8 cellular contexts compared by ENCODE assay signal in the genomic region with DNA sequence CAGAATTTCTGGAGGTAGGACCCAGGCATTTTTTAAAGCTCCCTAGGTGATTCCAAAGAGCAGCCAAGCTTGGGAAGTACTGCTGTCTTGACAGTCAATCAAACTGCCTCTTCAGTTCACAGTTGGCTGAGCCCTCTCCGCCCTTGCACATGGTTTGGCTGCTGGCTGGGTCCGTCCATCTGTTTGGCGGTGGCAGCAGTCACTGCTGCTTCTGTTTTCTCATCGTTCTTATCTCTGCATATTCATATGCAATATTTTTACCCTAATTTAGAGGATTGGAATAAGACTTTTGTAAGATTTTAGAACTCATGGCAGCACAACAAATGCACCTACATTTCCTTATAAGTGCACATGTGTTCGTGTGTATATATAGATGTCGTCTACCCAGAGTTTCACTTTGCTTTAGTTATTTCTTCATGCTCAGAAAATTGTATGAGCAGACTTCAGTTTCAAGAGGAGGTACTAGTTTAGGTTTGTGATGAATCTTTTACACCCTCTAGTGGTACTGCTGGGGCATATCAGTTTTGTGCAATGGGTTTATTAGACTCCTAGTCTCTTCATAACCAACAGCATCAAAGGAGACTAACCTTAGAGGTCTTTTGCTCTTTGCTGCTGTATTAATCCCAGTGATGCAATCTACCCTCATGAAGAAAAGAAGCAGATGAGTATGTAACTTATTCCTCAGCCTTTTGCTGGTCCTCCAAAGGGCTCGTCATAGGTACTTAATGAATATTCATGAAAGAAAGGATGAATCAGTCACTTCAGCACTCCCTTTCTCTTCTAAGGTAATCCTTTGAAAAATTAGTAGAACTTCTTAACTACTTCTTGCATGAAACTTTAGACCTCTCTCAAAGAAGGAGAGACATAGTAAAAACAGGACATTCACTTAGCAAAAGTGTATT. TPM values are rescaled to one million over a fixed set of nuclear protein-coding genes. Genes with fewer than 3 reads are reported as not detected.
DNase-seq lines count a peak whose midpoint lies in the region; ATAC-seq and TF ChIP-seq lines count a peak whose summit lies in the region.

No MANE protein-coding gene starts in this region.

- no peaks in the 10 kb centered on the region for H3K36me3 ChIP-seq in CD8-positive, alpha-beta T cell (ENCODE audit: insufficient read depth, low read length)
- H3K36me3 ChIP-seq in SU-DHL-6 (ENCODE audit: low read length) = no peaks in the 10 kb centered on the region
- no peaks in the 10 kb centered on the region for H3K36me3 ChIP-seq in esophagus muscularis mucosa

- TF ChIP-seq POLR2A in esophagus muscularis mucosa (IDR thresholded peaks at IDR 0.05; ENCODE audit: low read depth) = no peak

- 21% methylated on average over 7 of the region's 7 CpGs for WGBS in esophagus muscularis mucosa

- H3K9me3 ChIP-seq in CD8-positive, alpha-beta T cell (ENCODE audit: low read length) = no peaks in the 10 kb centered on the region
- H3K9me3 ChIP-seq in SU-DHL-6 (ENCODE audit: insufficient read depth, low read length) = no peaks in the 10 kb centered on the region
- H3K9me3 ChIP-seq in esophagus muscularis mucosa = no peaks in the 10 kb centered on the region

- H3K4me2 ChIP-seq in SU-DHL-6 (ENCODE audit: low read depth, low read length, poor library complexity, severe bottlenecking) = peak overlapping the region; percentile 64

- no peaks in the 10 kb centered on the region for H4K20me1 ChIP-seq in SU-DHL-6 (ENCODE audit: low read depth, low read length)

- no peak overlapping the region for H3K27ac ChIP-seq in CD8-positive, alpha-beta T cell (ENCODE audit: low read depth, low read length)
- H3K27ac ChIP-seq in SU-DHL-6 (ENCODE audit: low read depth, low read length) (peak overlapping the region; percentile 43), esophagus muscularis mucosa (replicated peaks in 1 of 4) (no peak overlapping the region)

- no peaks in the 10 kb centered on the region for H3K9me2 ChIP-seq in SU-DHL-6 (replicated peaks; ENCODE audit: insufficient read depth, low read length)

- intact Hi-C loops in CD8-positive, alpha-beta T cell (cut with DNase I, micrococcal nuclease) = loop anchor here (1.0 to 10.0 kb wide), 7 partner anchors 146 to 1796 kb away; no protein-coding TSS in a partner anchor
- intact Hi-C loops in esophagus muscularis mucosa (cut with DNase I) = loop anchor here (5.0 kb wide), 1 partner anchor 769 kb away; no protein-coding TSS in a partner anchor
- intact Hi-C loops in activated T-helper 1 cell treated with anti-CD3 and anti-CD28 coated beads, Interleukin-12 subunit alpha, Interleukin-12 subunit beta, Interleukin-2, Interleukin-4 antibody, amounts not matched to agents 30 ng/mL and 10 ng/mL and 1 ng/mL, durations not matched to agents 14 hours and 24 hours and 36 hours (cut with micrococcal nuclease) = loop anchor here (1.0 to 2.0 kb wide), 4 partner anchors 50 to 769 kb away; no protein-coding TSS in a partner anchor

- CTCF ChIA-PET in CD8-positive, alpha-beta T cell (lab: Charles Lee) = interaction anchor here (0.8 to 2.5 kb wide), 7 partner anchors 10 to 769 kb away, joined by 3 to 9 read pairs (median 5); no protein-coding TSS in a partner anchor

- H3K9ac ChIP-seq in SU-DHL-6 (ENCODE audit: low read length) = no peak overlapping the region

- H3K27me3 ChIP-seq in CD8-positive, alpha-beta T cell (ENCODE audit: insufficient read depth, low read length) = no peaks in the 10 kb centered on the region
- H3K27me3 ChIP-seq in SU-DHL-6 (ENCODE audit: low read length) (no peaks in the 10 kb centered on the region), esophagus muscularis mucosa (no peaks in the 10 kb centered on the region)

- POLR2A ChIA-PET in CD8-positive, alpha-beta T cell (lab: Charles Lee) = no interaction called here

- H3K27me3 Mint-ChIP-seq in CD8-positive, alpha-beta T cell (ENCODE audit: low read depth) = no peaks in the 10 kb centered on the region
- H3K27me3 Mint-ChIP-seq in nephron (ENCODE audit: low read depth) = peaks cover 11% of the 10 kb centered on the region
- H3K27me3 Mint-ChIP-seq in activated T-helper 1 cell treated with anti-CD3 and anti-CD28 coated beads, Interleukin-12 subunit alpha, Interleukin-12 subunit beta, Interleukin-2, Interleukin-4 antibody, amounts not matched to agents 30 ng/mL and 10 ng/mL and 1 ng/mL, durations not matched to agents 14 hours and 24 hours and 36 hours (ENCODE audit: insufficient read depth) = no peaks in the 10 kb centered on the region

- no peaks in the 10 kb centered on the region for H3K9me3 Mint-ChIP-seq in CD8-positive, alpha-beta T cell
- no peaks in the 10 kb centered on the region for H3K9me3 Mint-ChIP-seq in nephron
- H3K9me3 Mint-ChIP-seq in activated T-helper 1 cell treated with anti-CD3 and anti-CD28 coated beads, Interleukin-12 subunit alpha, Interleukin-12 subunit beta, Interleukin-2, Interleukin-4 antibody, amounts not matched to agents 30 ng/mL and 10 ng/mL and 1 ng/mL, durations not matched to agents 14 hours and 24 hours and 36 hours = no peaks in the 10 kb centered on the region

- ATAC-seq in CD8-positive, alpha-beta T cell = peak; percentile 82
- ATAC-seq in GM18520 (IDR thresholded peaks at IDR 0.05; ENCODE audit: unreplicated experiment) (peak; percentile 82), HG02970 (IDR thresholded peaks at IDR 0.05; ENCODE audit: low FRiP score, unreplicated experiment) (peak; percentile 78)

- TF ChIP-seq EP300 in esophagus muscularis mucosa (IDR thresholded peaks at IDR 0.05) = no peak

- H2AFZ ChIP-seq in SU-DHL-6 (ENCODE audit: low read depth, low read length, severe bottlenecking) = no peak overlapping the region

- no peaks in the 10 kb centered on the region for H3K36me3 Mint-ChIP-seq in CD8-positive, alpha-beta T cell
- no peaks in the 10 kb centered on the region for H3K36me3 Mint-ChIP-seq in nephron (ENCODE audit: low read depth)
- no peaks in the 10 kb centered on the region for H3K36me3 Mint-ChIP-seq in activated T-helper 1 cell treated with anti-CD3 and anti-CD28 coated beads, Interleukin-12 subunit alpha, Interleukin-12 subunit beta, Interleukin-2, Interleukin-4 antibody, amounts not matched to agents 30 ng/mL and 10 ng/mL and 1 ng/mL, durations not matched to agents 14 hours and 24 hours and 36 hours (ENCODE audit: low read depth)

- DNase-seq in CD8-positive, alpha-beta T cell = no peak
- DNase-seq in NCI-H1694 (lab: John Stamatoyannopoulos, UW) = peak; percentile 84
- DNase-seq in esophagus muscularis mucosa (ENCODE audit: extremely low spot score) = no peak
- DNase-seq in activated T-helper 1 cell treated with anti-CD3 and anti-CD28 coated beads, Interleukin-12 subunit alpha, Interleukin-12 subunit beta, Interleukin-2, Interleukin-4 antibody, amounts not matched to agents 30 ng/mL and 10 ng/mL and 1 ng/mL, durations not matched to agents 14 hours and 24 hours and 36 hours (ENCODE audit: low spot score) = no peak

- no peak overlapping the region for H3K4me3 ChIP-seq in CD8-positive, alpha-beta T cell (ENCODE audit: low read depth, low read length)
- H3K4me3 ChIP-seq in SU-DHL-6 (ENCODE audit: insufficient read depth, low read length, poor library complexity, severe bottlenecking) (peak overlapping the region; percentile 35), esophagus muscularis mucosa (peak overlapping the region; percentile 32 to 51 (median 36))

- peaks cover 4% of the 10 kb centered on the region; the same call in 1 of the 2 replicates for H3F3A ChIP-seq in SU-DHL-6 (ENCODE audit: insufficient read depth)

- H3K27ac Mint-ChIP-seq in CD8-positive, alpha-beta T cell = no peak overlapping the region
- H3K27ac Mint-ChIP-seq in nephron = no peak overlapping the region
- no peak overlapping the region for H3K27ac Mint-ChIP-seq in activated T-helper 1 cell treated with anti-CD3 and anti-CD28 coated beads, Interleukin-12 subunit alpha, Interleukin-12 subunit beta, Interleukin-2, Interleukin-4 antibody, amounts not matched to agents 30 ng/mL and 10 ng/mL and 1 ng/mL, durations not matched to agents 14 hours and 24 hours and 36 hours

- peaks cover 4% of the 10 kb centered on the region for H3K4me1 Mint-ChIP-seq in CD8-positive, alpha-beta T cell (ENCODE audit: low read depth)
- H3K4me1 Mint-ChIP-seq in nephron = no peaks in the 10 kb centered on the region
- peaks cover 4% of the 10 kb centered on the region for H3K4me1 Mint-ChIP-seq in activated T-helper 1 cell treated with anti-CD3 and anti-CD28 coated beads, Interleukin-12 subunit alpha, Interleukin-12 subunit beta, Interleukin-2, Interleukin-4 antibody, amounts not matched to agents 30 ng/mL and 10 ng/mL and 1 ng/mL, durations not matched to agents 14 hours and 24 hours and 36 hours (ENCODE audit: low read depth)

- H3K4me3 Mint-ChIP-seq in CD8-positive, alpha-beta T cell = peak overlapping the region; percentile 47
- H3K4me3 Mint-ChIP-seq in nephron = peak overlapping the region; percentile 37 to 72 (median 66)
- H3K4me3 Mint-ChIP-seq in activated T-helper 1 cell treated with anti-CD3 and anti-CD28 coated beads, Interleukin-12 subunit alpha, Interleukin-12 subunit beta, Interleukin-2, Interleukin-4 antibody, amounts not matched to agents 30 ng/mL and 10 ng/mL and 1 ng/mL, durations not matched to agents 14 hours and 24 hours and 36 hours = no peak overlapping the region

- no peaks in the 10 kb centered on the region for H3K4me1 ChIP-seq in CD8-positive, alpha-beta T cell (ENCODE audit: insufficient read depth, low read length)
- peaks cover 5 to 7% (median 5%) of the 10 kb centered on the region in 4 donors for H3K4me1 ChIP-seq in esophagus muscularis mucosa

- peak; percentile 66 for TF ChIP-seq CTCF in CD8-positive, alpha-beta T cell (IDR thresholded peaks at IDR 0.05)
- TF ChIP-seq CTCF in SU-DHL-6 (IDR thresholded peaks at IDR 0.05; ENCODE audit: insufficient read depth, low read length, poor library complexity, severe bottlenecking) = peak; percentile 95
- TF ChIP-seq CTCF in esophagus muscularis mucosa (IDR thresholded peaks at IDR 0.05) = peak; percentile 67 to 84 (median 83)
- peak; percentile 78 to 88 (median 87) for TF ChIP-seq CTCF in nephron (IDR thresholded peaks at IDR 0.05; ENCODE audit: unreplicated experiment in 3 of 3)

- H3K79me2 ChIP-seq in SU-DHL-6 (ENCODE audit: insufficient read depth, low read length) = no peaks in the 10 kb centered on the region

RNA-seq across cellular contexts. Expression of a gene that starts 44.3 kb away (rescaled TPM):
- not detected for total RNA-seq in CD8-positive, alpha-beta T cell
- total RNA-seq in esophagus muscularis mucosa = under 1 TPM in 1 of 4 donors, not detected in 3; 0.83 TPM
- total RNA-seq in activated T-helper 1 cell treated with anti-CD3 and anti-CD28 coated beads, Interleukin-12 subunit alpha, Interleukin-12 subunit beta, Interleukin-2, Interleukin-4 antibody, amounts not matched to agents 30 ng/mL and 10 ng/mL and 1 ng/mL, durations not matched to agents 14 hours and 24 hours and 36 hours = not detected in 2 replicates
